In genomic region chr6:155524249-155524651, GRCh38 we compare ENCODE assay signal across 11 cellular contexts.
DNase-seq lines count a peak whose midpoint lies in the region; FAIRE-seq and TF ChIP-seq lines count a peak whose summit lies in the region.
"Had no signal": no experiment of that assay in that cellular context is flagged by ENCODE, and none has a peak within 500 bp of the region (broad histone marks: within the 10 kb centered on the region; RNA-seq: fewer than 3 reads in every experiment).

No MANE protein-coding gene starts in this region.

- no peaks in the 10 kb centered on the region for H3K36me3 Mint-ChIP-seq in astrocyte (ENCODE audit: low read depth, unreplicated experiment)
- H3K36me3 Mint-ChIP-seq: naive thymus-derived CD8-positive, alpha-beta T cell had no signal

- no peaks in the 10 kb centered on the region for H3K27me3 Mint-ChIP-seq in astrocyte (ENCODE audit: low read depth, unreplicated experiment)
- H3K27me3 Mint-ChIP-seq: naive thymus-derived CD8-positive, alpha-beta T cell had no signal

- H4K8ac ChIP-seq in mesenchymal stem cell (ENCODE audit: low read length) (no peak overlapping the region), neuronal stem cell (ENCODE audit: low read depth, low read length) (no peak overlapping the region)

- no peaks in the 10 kb centered on the region for H3K9me3 Mint-ChIP-seq in astrocyte (ENCODE audit: unreplicated experiment)
- H3K9me3 Mint-ChIP-seq: naive thymus-derived CD8-positive, alpha-beta T cell had no signal

- H2BK120ac ChIP-seq in mesenchymal stem cell (ENCODE audit: low read depth, low read length) (no peak overlapping the region), neuronal stem cell (ENCODE audit: low read depth, low read length) (no peak overlapping the region)

- H3K4me1 ChIP-seq in astrocyte (ENCODE audit: insufficient read depth, low read length) (no peaks in the 10 kb centered on the region), mesenchymal stem cell (ENCODE audit: control insufficient read depth, insufficient read depth, low read depth, low read length) (peaks cover 1% of the 10 kb centered on the region), Peyer's patch (no peaks in the 10 kb centered on the region), neuronal stem cell (ENCODE audit: control insufficient read depth in 2 of 2, insufficient read depth in 1 of 2, low read depth in 1 of 2, low read length in 2 of 2) (peaks cover 13 to 16% of the 10 kb centered on the region in 2 donors)

- H3K18ac ChIP-seq in mesenchymal stem cell (ENCODE audit: low read depth in 1 of 2, low read length in 2 of 2) (no peak overlapping the region), neuronal stem cell (ENCODE audit: low read length) (no peak overlapping the region)

- peak; percentile 20 for DNase-seq in NCI-H345 (lab: John Stamatoyannopoulos, UW)
- DNase-seq in NCI-H345 treated with DMSO at 0.1 percent for 48 hours (lab: John Stamatoyannopoulos, UW; ENCODE audit: unreplicated experiment), result no peak
- peak; percentile 86 for DNase-seq in M059J (ENCODE audit: low read depth)
- DNase-seq in astrocyte (ENCODE audit: low read depth), result peak; percentile 88
- peak; percentile 72 for DNase-seq in mesenchymal stem cell
- no peak for DNase-seq in HuH-7.5 (ENCODE audit: low spot score)
- DNase-seq in Peyer's patch, result no peak
- no peak for DNase-seq in neuronal stem cell (ENCODE audit: low spot score)
- DNase-seq: effector CD8-positive, alpha-beta T cell; naive thymus-derived CD8-positive, alpha-beta T cell; NCI-H2081 treated with DMSO at 0.1 percent for 48 hours had no signal

- H3K36me3 ChIP-seq in astrocyte (ENCODE audit: insufficient read depth, low read length) (no peaks in the 10 kb centered on the region), mesenchymal stem cell (ENCODE audit: control insufficient read depth in 1 of 2, insufficient read depth in 2 of 2, low read depth in 1 of 2, low read length in 2 of 2) (no peaks in the 10 kb centered on the region), Peyer's patch (no peaks in the 10 kb centered on the region), neuronal stem cell (replicated peaks in 1 of 2; ENCODE audit: control insufficient read depth in 2 of 2, insufficient read depth in 2 of 2, low read length in 2 of 2) (no peaks in the 10 kb centered on the region)

- no peak overlapping the region for H4K91ac ChIP-seq in mesenchymal stem cell (ENCODE audit: low read length)
- H4K91ac ChIP-seq in neuronal stem cell (ENCODE audit: low read depth, low read length, poor library complexity), result no peak overlapping the region

- H3K23ac ChIP-seq in mesenchymal stem cell (ENCODE audit: low read length in 2 of 2), result no peak overlapping the region
- H3K23ac ChIP-seq in neuronal stem cell (ENCODE audit: low read depth, low read length, poor library complexity), result no peak overlapping the region

- H3K4me3 ChIP-seq in astrocyte (ENCODE audit: insufficient read depth, low read depth, low read length), result no peak overlapping the region
- no peak overlapping the region for H3K4me3 ChIP-seq in mesenchymal stem cell (ENCODE audit: insufficient read depth in 1 of 2, low read depth in 1 of 2, low read length in 2 of 2)
- H3K4me3 ChIP-seq in Peyer's patch, result no peak overlapping the region
- H3K4me3 ChIP-seq in neuronal stem cell (ENCODE audit: low read length in 2 of 2), result no peak overlapping the region

- H3K27me3 ChIP-seq in astrocyte (ENCODE audit: insufficient read depth, low read length) (no peaks in the 10 kb centered on the region), mesenchymal stem cell (ENCODE audit: control insufficient read depth in 1 of 2, insufficient read depth in 1 of 2, low read length in 2 of 2) (no peaks in the 10 kb centered on the region), Peyer's patch (no peaks in the 10 kb centered on the region), neuronal stem cell (ENCODE audit: control insufficient read depth in 3 of 3, insufficient read depth in 3 of 3, low read depth in 1 of 3, low read length in 3 of 3) (peaks cover 0 to 3% (median 0%) of the 10 kb centered on the region in 3 experiments)

- FAIRE-seq in astrocyte (lab: Jason Lieb, UNC), result no peak

- TF ChIP-seq CTCF in astrocyte (IDR thresholded peaks at IDR 0.05; ENCODE audit: insufficient read depth, low read depth, low read length), result no peak
- no peak for TF ChIP-seq CTCF in Peyer's patch (IDR thresholded peaks at IDR 0.05)

- peak overlapping the region; percentile 24 for H3K4me2 ChIP-seq in astrocyte (ENCODE audit: low read length)
- H3K4me2 ChIP-seq in mesenchymal stem cell (ENCODE audit: low read length, poor library complexity, severe bottlenecking), result no peak overlapping the region
- H3K4me2 ChIP-seq in neuronal stem cell (ENCODE audit: insufficient read depth, low read length, poor library complexity, severe bottlenecking), result no peak overlapping the region

- H3K79me1 ChIP-seq in mesenchymal stem cell (replicated peaks; ENCODE audit: low read length, poor library complexity, severe bottlenecking) (no peaks in the 10 kb centered on the region), neuronal stem cell (ENCODE audit: low read depth, low read length) (no peaks in the 10 kb centered on the region)

- no peak overlapping the region for H2BK5ac ChIP-seq in mesenchymal stem cell (ENCODE audit: low read depth, low read length, poor library complexity, severe bottlenecking)
- H2BK5ac ChIP-seq in neuronal stem cell (ENCODE audit: low read length), result no peak overlapping the region

- H3K9me3 ChIP-seq in astrocyte (ENCODE audit: insufficient read depth, low read depth, low read length), result no peaks in the 10 kb centered on the region
- no peaks in the 10 kb centered on the region for H3K9me3 ChIP-seq in mesenchymal stem cell (ENCODE audit: control insufficient read depth, low read length)
- H3K9me3 ChIP-seq in Peyer's patch, result no peaks in the 10 kb centered on the region
- no peaks in the 10 kb centered on the region for H3K9me3 ChIP-seq in neuronal stem cell (replicated peaks in 1 of 2; ENCODE audit: control insufficient read depth in 2 of 2, insufficient read depth in 1 of 2, low read depth in 1 of 2, low read length in 2 of 2)

- no peaks in the 10 kb centered on the region for H4K20me1 ChIP-seq in astrocyte (ENCODE audit: insufficient read depth, low read length)

- 68% methylated on average over 2 of the region's 2 CpGs for WGBS in mesenchymal stem cell
- WGBS in neuronal stem cell (ENCODE audit: extremely low coverage in 2 of 2, insufficient read length in 2 of 2, insufficient replicate concordance in 1 of 2), 2 donors, result no CpG with 5 or more reads among the region's 2 CpGs

- TF ChIP-seq POLR2A in Peyer's patch (IDR thresholded peaks at IDR 0.05), result no peak

- no peak overlapping the region for H3K4me3 Mint-ChIP-seq in astrocyte (ENCODE audit: unreplicated experiment)
- H3K4me3 Mint-ChIP-seq: naive thymus-derived CD8-positive, alpha-beta T cell had no signal

- peak overlapping the region; percentile 33 for H3K27ac ChIP-seq in astrocyte (ENCODE audit: low read depth, low read length)
- H3K27ac ChIP-seq in mesenchymal stem cell (ENCODE audit: low read length, poor library complexity, severe bottlenecking), result no peak overlapping the region
- no peak overlapping the region for H3K27ac ChIP-seq in Peyer's patch
- H3K27ac ChIP-seq in neuronal stem cell (replicated peaks; ENCODE audit: low read length), result no peak overlapping the region

- H3K79me2 ChIP-seq in astrocyte (ENCODE audit: insufficient read depth, low read length), result no peaks in the 10 kb centered on the region

- H2BK12ac ChIP-seq in mesenchymal stem cell (ENCODE audit: low read length in 2 of 2) (no peak overlapping the region), neuronal stem cell (ENCODE audit: low read length) (no peak overlapping the region)

- H2BK15ac ChIP-seq in mesenchymal stem cell (ENCODE audit: low read depth, poor library complexity, severe bottlenecking) (no peak overlapping the region), neuronal stem cell (ENCODE audit: low read length) (no peak overlapping the region)

- no peak overlapping the region for H3K9ac ChIP-seq in astrocyte (ENCODE audit: low read length)
- peak overlapping the region; percentile 23 for H3K9ac ChIP-seq in mesenchymal stem cell (ENCODE audit: low read length)
- H3K9ac ChIP-seq in neuronal stem cell (ENCODE audit: low read depth, low read length, poor library complexity), result no peak overlapping the region

- no peak overlapping the region for H2AK5ac ChIP-seq in mesenchymal stem cell (ENCODE audit: low read length, severe bottlenecking)
- no peak overlapping the region for H2AK5ac ChIP-seq in neuronal stem cell (ENCODE audit: low read depth, low read length)

- peak overlapping the region; percentile 30 for H3K27ac Mint-ChIP-seq in astrocyte (ENCODE audit: unreplicated experiment)
- H3K27ac Mint-ChIP-seq: naive thymus-derived CD8-positive, alpha-beta T cell had no signal

- no peak overlapping the region for H3K14ac ChIP-seq in mesenchymal stem cell (ENCODE audit: low read length in 2 of 2)
- no peak overlapping the region for H3K14ac ChIP-seq in neuronal stem cell (ENCODE audit: low read length)

- H3K4ac ChIP-seq in mesenchymal stem cell (ENCODE audit: low read depth in 1 of 2, low read length in 2 of 2), result no peak overlapping the region
- no peak overlapping the region for H3K4ac ChIP-seq in neuronal stem cell (ENCODE audit: low read length)

- peaks cover 24% of the 10 kb centered on the region for H3K4me1 Mint-ChIP-seq in astrocyte (ENCODE audit: low read depth, unreplicated experiment)

- H2AFZ ChIP-seq in astrocyte (ENCODE audit: low read depth, low read length) (no peak overlapping the region), mesenchymal stem cell (ENCODE audit: low read depth, low read length) (no peak overlapping the region), neuronal stem cell (ENCODE audit: low read length) (no peak overlapping the region)

Comparison
In these comparisons a context has a peak if more than half of its experiments do, and no peak if none do; other contexts are left out.
1. DNase-seq: peak in NCI-H345 (single experiment), M059J (single experiment), astrocyte (single experiment) and mesenchymal stem cell (single experiment); none in NCI-H345 treated with DMSO at 0.1 percent for 48 hours (single experiment), HuH-7.5 (single experiment), Peyer's patch (0 of 3) and neuronal stem cell (single experiment).